Comparison of ENCODE assay signal across 10 cellular contexts in genomic region chr12:118436002-118436724, GRCh38. TPM values are rescaled to one million over a fixed set of nuclear protein-coding genes. Genes with fewer than 3 reads are reported as not detected.
DNase-seq lines count a peak whose midpoint lies in the region; ATAC-seq and TF ChIP-seq lines count a peak whose summit lies in the region.
"Had no signal": no experiment of that assay in that cellular context is flagged by ENCODE, and none has a peak within 500 bp of the region (broad histone marks: within the 10 kb centered on the region; RNA-seq: fewer than 3 reads in every experiment).

No MANE protein-coding gene starts in this region.

- 66 to 76% methylated on average over 9 of the region's 9 CpGs for WGBS in upper lobe of left lung, 2 donors

- no peaks in the 10 kb centered on the region for H3K4me1 Mint-ChIP-seq in progenitor cell of endocrine pancreas (ENCODE audit: low read depth)

- H3K27ac Mint-ChIP-seq in progenitor cell of endocrine pancreas, result no peak overlapping the region

- H3K27me3 Mint-ChIP-seq in progenitor cell of endocrine pancreas, result peaks cover 3% of the 10 kb centered on the region

- TF ChIP-seq POLR2A in upper lobe of left lung (IDR thresholded peaks at IDR 0.05), result no peak

- ATAC-seq in HG02623 (IDR thresholded peaks at IDR 0.05; ENCODE audit: unreplicated experiment) (no peak), upper lobe of left lung (ENCODE audit: low FRiP score in 2 of 2) (no peak)

- H3K27ac ChIP-seq in upper lobe of left lung, result no peak overlapping the region
- H3K27ac ChIP-seq: SK-N-MC had no signal

- H3K27me3 ChIP-seq in upper lobe of left lung, result no peaks in the 10 kb centered on the region

- H3K9me3 ChIP-seq in upper lobe of left lung, result no peaks in the 10 kb centered on the region

- no peak overlapping the region for H3K4me3 Mint-ChIP-seq in progenitor cell of endocrine pancreas (ENCODE audit: low read depth)

- no peaks in the 10 kb centered on the region for H3K36me3 ChIP-seq in upper lobe of left lung

- H3K9me3 Mint-ChIP-seq in progenitor cell of endocrine pancreas (ENCODE audit: low read depth), result no peaks in the 10 kb centered on the region

- TF ChIP-seq CTCF in choroid plexus epithelial cell (conservative IDR thresholded peaks at IDR 0.05; ENCODE audit: low read depth, low read length) (peak; percentile 13), progenitor cell of endocrine pancreas (IDR thresholded peaks at IDR 0.05; ENCODE audit: unreplicated experiment) (peak; percentile 55), upper lobe of left lung (IDR thresholded peaks at IDR 0.05) (no peak)

- no peaks in the 10 kb centered on the region for H3K4me1 ChIP-seq in upper lobe of left lung

- H3K4me3 ChIP-seq in choroid plexus epithelial cell (ENCODE audit: low read depth, low read length) (no peak overlapping the region), upper lobe of left lung (no peak overlapping the region)
- H3K4me3 ChIP-seq: SK-N-MC had no signal

- DNase-seq in NCI-H1105 treated with DMSO at 0.1 percent for 48 hours (lab: John Stamatoyannopoulos, UW) (peak; percentile 13), NCI-H1105 (lab: John Stamatoyannopoulos, UW) (no peak), NCI-H460 (ENCODE audit: extremely low read depth, low read depth) (peak; percentile 15), choroid plexus epithelial cell (ENCODE audit: low read depth) (no peak), progenitor cell of endocrine pancreas (ENCODE audit: low spot score, unreplicated experiment) (no peak), upper lobe of left lung (no peak), hippocampal formation (lab: John Stamatoyannopoulos, UW) (no peak)
- DNase-seq: occipital lobe had no signal

- no peak for TF ChIP-seq EP300 in upper lobe of left lung (IDR thresholded peaks at IDR 0.05)

- H3K36me3 Mint-ChIP-seq in progenitor cell of endocrine pancreas (ENCODE audit: insufficient read depth), result no peaks in the 10 kb centered on the region

RNA-seq across cellular contexts. Expression of gene SUDS3, which starts 59.8 kb away (rescaled TPM):
- 42.3 and 45.8 TPM in 2 replicates for total RNA-seq in NCI-H460 (2014; rRNA removed; shearing (Covaris generic))
- polyA plus RNA-seq in NCI-H460 (2014; cell fraction: nucleus; rRNA removed), result 52.4 and 58.9 TPM in 2 replicates
- total RNA-seq in progenitor cell of endocrine pancreas (57.8 and 62.2 TPM in 2 replicates), upper lobe of left lung (10 to 100 TPM; 18.4 to 69.1 (median 35.1) TPM)

Comparison
In these comparisons a context has a peak if more than half of its experiments do, and no peak if none do; other contexts are left out.
1. DNase-seq: peak in NCI-H1105 treated with DMSO at 0.1 percent for 48 hours (single experiment) and NCI-H460 (single experiment); none in NCI-H1105 (single experiment), choroid plexus epithelial cell (single experiment), progenitor cell of endocrine pancreas (single experiment), upper lobe of left lung (0 of 2) and hippocampal formation (0 of 2).
2. CTCF ChIP-seq: peak in choroid plexus epithelial cell (single experiment) and progenitor cell of endocrine pancreas (single experiment); none in upper lobe of left lung (0 of 6).